ENCODE assay signal across 9 cellular contexts in the genomic region with DNA sequence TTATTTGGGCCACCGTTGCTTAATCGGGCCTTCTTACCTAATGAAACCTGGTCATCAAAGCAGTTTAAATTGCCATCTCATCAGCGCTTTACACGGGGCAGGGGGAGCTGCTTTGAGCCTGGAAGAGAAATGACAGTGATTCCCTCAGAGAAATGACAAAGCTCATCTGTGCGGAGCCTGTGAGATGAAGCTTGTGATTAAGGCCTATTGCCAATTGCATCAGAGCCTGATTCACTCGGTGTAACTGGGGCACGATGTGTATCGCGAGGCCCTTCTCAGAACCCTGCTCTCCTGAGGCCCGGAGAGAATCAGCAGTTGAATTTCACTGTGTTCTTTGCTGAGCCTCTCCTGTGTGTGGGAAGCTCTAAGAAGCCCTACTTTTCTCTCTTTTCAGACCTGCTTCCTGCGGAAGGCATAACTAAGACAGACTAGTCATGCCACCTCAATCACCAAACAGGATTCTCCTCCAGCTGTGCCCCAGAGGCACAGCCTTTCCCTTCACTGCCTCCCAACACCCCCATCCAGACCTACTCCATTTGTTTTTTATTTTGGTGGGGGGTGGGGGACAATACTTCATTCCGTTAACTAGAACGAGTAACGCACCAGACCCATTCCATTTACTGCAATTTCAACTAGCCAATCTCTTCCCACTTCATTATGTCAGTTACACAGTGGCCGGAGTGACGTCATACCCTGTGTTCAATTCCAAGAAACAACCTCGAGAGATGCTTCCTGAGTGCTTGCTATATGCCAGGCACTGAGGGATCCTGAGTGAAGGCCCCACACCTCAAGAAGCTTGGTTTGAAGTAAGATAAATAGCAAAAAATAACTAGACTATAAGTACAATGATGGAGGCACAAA. TPM values are rescaled to one million over a fixed set of nuclear protein-coding genes. Genes with fewer than 3 reads are reported as not detected.
A peak's percentile ranks its signal among the peaks of the same experiment; 100 is the strongest.
DNase-seq lines count a peak whose midpoint lies in the region; ATAC-seq, FAIRE-seq and TF ChIP-seq lines count a peak whose summit lies in the region.
"Had no signal": no experiment of that assay in that cellular context is flagged by ENCODE, and none has a peak within 500 bp of the region (broad histone marks: within the 10 kb centered on the region; RNA-seq: fewer than 3 reads in every experiment).

No MANE protein-coding gene starts in this region.

- WGBS in H1 (ENCODE audit: extremely low coverage in 1 of 2, insufficient coverage in 1 of 2, insufficient read length in 1 of 2, insufficient replicate concordance in 2 of 2, low coverage in 1 of 2, low lambda C conversion rate in 2 of 2, missing lambda C conversion rate in 1 of 2), 2 experiments, result 90% methylated on average over 17 of the region's 17 CpGs; no CpG with 5 or more reads in 1 of the 2 experiments

- H3K14ac ChIP-seq in H1 (ENCODE audit: insufficient read length), result no peak overlapping the region

- no peak overlapping the region for H3K23ac ChIP-seq in H1 (ENCODE audit: insufficient read length)

- no peak for TF ChIP-seq EP300 in H1 (IDR thresholded peaks at IDR 0.05; ENCODE audit: borderline replicate concordance in 1 of 2, low read depth in 2 of 2, low read length in 2 of 2)

- no peak overlapping the region for H2BK15ac ChIP-seq in H1 (ENCODE audit: low read length)

- CTCF ChIA-PET in H1 (lab: Charles Lee; ENCODE audit: partially characterized antibody), result interaction anchor here (1.2 to 1.4 kb wide), 2 partner anchors 60 to 61 kb away, joined by 3 read pairs; no protein-coding TSS in a partner anchor

- H4K8ac ChIP-seq in H1 (ENCODE audit: extremely low read depth, insufficient read depth, low read length), result no peak overlapping the region

- no peaks in the 10 kb centered on the region for H3K79me1 ChIP-seq in H1 (ENCODE audit: low read depth, low read length)

- peak; percentile 15 to 26 for DNase-seq in stimulated activated CD4-positive, alpha-beta T cell treated with anti-CD3 and anti-CD28 coated beads, Interleukin-15, amount 100 ng/mL, for 48 hours (ENCODE audit: low read depth in 2 of 2)
- DNase-seq in stimulated activated CD4-positive, alpha-beta T cell treated with anti-CD3 and anti-CD28 coated beads, Interleukin-12 subunit alpha, Interleukin-12 subunit beta, amount 100 ng/mL, for 4 hours, result no peak
- DNase-seq in H1 (ENCODE audit: low read depth in 1 of 2, low spot score in 2 of 2) (no peak), midbrain (lab: John Stamatoyannopoulos, UW) (peak; percentile 81), uterus (peak; percentile 69 to 77), hepatic stellate cell (ENCODE audit: low spot score) (no peak)
- DNase-seq in stimulated activated naive B cell treated with anti-CD40 and anti-IgM and Interleukin-4, amounts not matched to agents 10 μg/mL and 1 μg/mL and 100 μg/mL, for 72 hours, result no peak
- DNase-seq: CD8-positive, alpha-beta memory T cell had no signal

- H3K56ac ChIP-seq in H1 (replicated peaks; ENCODE audit: insufficient read length, low read depth, low read length), result no peak overlapping the region

- TF ChIP-seq CTCF in H1 (IDR thresholded peaks at IDR 0.05; ENCODE audit: control extremely low read depth in 1 of 3, insufficient read depth in 1 of 3, low read depth in 1 of 3, low read length in 3 of 3) (no peak), uterus (IDR thresholded peaks at IDR 0.05) (no peak)

- H3K9me3 Mint-ChIP-seq in stimulated activated naive B cell treated with anti-CD40 and anti-IgM and Interleukin-4, amounts not matched to agents 10 μg/mL and 1 μg/mL and 100 μg/mL, for 72 hours, result no peaks in the 10 kb centered on the region
- H3K9me3 Mint-ChIP-seq: CD8-positive, alpha-beta memory T cell had no signal

- TF ChIP-seq RAD21 in H1 (IDR thresholded peaks at IDR 0.05 in 1 of 2, conservative IDR thresholded peaks at IDR 0.05 in 1 of 2; ENCODE audit: low read depth in 2 of 2, low read length in 2 of 2), result no peak

- TF ChIP-seq POLR2A in H1 (IDR thresholded peaks at IDR 0.05; ENCODE audit: control extremely low read depth in 1 of 2, low read depth in 2 of 2, low read length in 2 of 2) (no peak), uterus (IDR thresholded peaks at IDR 0.05) (no peak)

- H3K27me3 Mint-ChIP-seq in stimulated activated naive B cell treated with anti-CD40 and anti-IgM and Interleukin-4, amounts not matched to agents 10 μg/mL and 1 μg/mL and 100 μg/mL, for 72 hours, result no peaks in the 10 kb centered on the region
- H3K27me3 Mint-ChIP-seq: CD8-positive, alpha-beta memory T cell had no signal

- no peak overlapping the region for H3K4me2 ChIP-seq in H1 (ENCODE audit: insufficient read depth in 1 of 2, low read depth in 2 of 2, low read length in 2 of 2)

- H3K27ac ChIP-seq in H1 (ENCODE audit: low read depth, low read length), result no peak overlapping the region
- H3K27ac ChIP-seq in uterus, result peak overlapping the region; percentile 60 to 70

- no peak overlapping the region for H3K4ac ChIP-seq in H1 (replicated peaks; ENCODE audit: insufficient read length, low read depth, low read length)

- FAIRE-seq in H1 (lab: Jason Lieb, UNC), result no peak

- no peak overlapping the region for H3K27ac Mint-ChIP-seq in stimulated activated naive B cell treated with anti-CD40 and anti-IgM and Interleukin-4, amounts not matched to agents 10 μg/mL and 1 μg/mL and 100 μg/mL, for 72 hours

- no peak overlapping the region for H4K5ac ChIP-seq in H1 (ENCODE audit: insufficient read length, low read depth, low read length)

- no peak overlapping the region; the same call in 1 of the 2 replicates for H2BK5ac ChIP-seq in H1 (ENCODE audit: low read depth, low read length)

- H3K4me1 ChIP-seq in H1 (replicated peaks in 1 of 4; ENCODE audit: control insufficient read depth in 3 of 4, insufficient read depth in 4 of 4, low read length in 3 of 4) (no peaks in the 10 kb centered on the region), uterus (no peaks in the 10 kb centered on the region)

- H3K36me3 ChIP-seq in H1 (ENCODE audit: control insufficient read depth in 2 of 4, insufficient read depth in 4 of 4, low read length in 3 of 4), result no peaks in the 10 kb centered on the region
- no peaks in the 10 kb centered on the region for H3K36me3 ChIP-seq in uterus

- H3K27me3 ChIP-seq in H1 (replicated peaks in 1 of 4; ENCODE audit: control insufficient read depth in 3 of 4, extremely low read depth in 1 of 4, insufficient read depth in 3 of 4, low read length in 3 of 4) (no peaks in the 10 kb centered on the region; a peak in 1 of 7 replicates), uterus (no peaks in the 10 kb centered on the region)

- intact Hi-C loops in uterus (cut with DNase I; ENCODE audit: low total_unique reads), result no loop called here

- H3K36me3 Mint-ChIP-seq in stimulated activated naive B cell treated with anti-CD40 and anti-IgM and Interleukin-4, amounts not matched to agents 10 μg/mL and 1 μg/mL and 100 μg/mL, for 72 hours, result no peaks in the 10 kb centered on the region
- H3K36me3 Mint-ChIP-seq: CD8-positive, alpha-beta memory T cell had no signal

- H2BK20ac ChIP-seq in H1 (ENCODE audit: low read length), result no peak overlapping the region

- H3K9me3 ChIP-seq in H1 (ENCODE audit: insufficient read depth in 2 of 2, low read depth in 1 of 2, low read length in 1 of 2) (no peaks in the 10 kb centered on the region), uterus (no peaks in the 10 kb centered on the region)

- POLR2A ChIA-PET in H1 (lab: Charles Lee; ENCODE audit: partially characterized antibody), result interaction anchor here (1.2 to 2.7 kb wide), 3 partner anchors 8 to 28 kb away, joined by 3 to 20 read pairs (median 8); partner anchors contain the start of gene SIAH1

- no peak overlapping the region for H2BK12ac ChIP-seq in H1 (ENCODE audit: low read depth, low read length)

- H3K9ac ChIP-seq in H1 (replicated peaks in 1 of 4; ENCODE audit: extremely low read depth in 1 of 4, low read depth in 3 of 4, low read length in 3 of 4), result no peak overlapping the region; a peak in 1 of 7 replicates

- no peaks in the 10 kb centered on the region for H3K23me2 ChIP-seq in H1 (ENCODE audit: low read depth, low read length)

- H3K4me3 Mint-ChIP-seq in stimulated activated naive B cell treated with anti-CD40 and anti-IgM and Interleukin-4, amounts not matched to agents 10 μg/mL and 1 μg/mL and 100 μg/mL, for 72 hours, result no peak overlapping the region
- H3K4me3 Mint-ChIP-seq: CD8-positive, alpha-beta memory T cell had no signal

- H3K18ac ChIP-seq in H1 (ENCODE audit: extremely low read depth, low read length), result no peak overlapping the region; the same call in 1 of the 2 replicates

- H4K91ac ChIP-seq in H1 (replicated peaks; ENCODE audit: insufficient read length, low read length), result no peak overlapping the region

- no peak overlapping the region for H2BK120ac ChIP-seq in H1 (replicated peaks; ENCODE audit: low read depth, low read length)

- peak overlapping the region; percentile 68; the same call in 1 of the 2 replicates for H2AFZ ChIP-seq in H1 (ENCODE audit: low read length)

- H3K79me2 ChIP-seq in H1 (ENCODE audit: control insufficient read depth in 1 of 2, insufficient read depth in 2 of 2, low read length in 2 of 2), result no peaks in the 10 kb centered on the region

- H3K4me3 ChIP-seq in H1 (ENCODE audit: extremely low read depth in 1 of 4, insufficient read depth in 2 of 4, low read depth in 3 of 4, low read length in 4 of 4), result no peak overlapping the region
- no peak overlapping the region for H3K4me3 ChIP-seq in uterus

- no peak for ATAC-seq in stimulated activated naive B cell treated with anti-CD40 and anti-IgM and Interleukin-4, amounts not matched to agents 10 μg/mL and 1 μg/mL and 100 μg/mL, for 72 hours (replicated peaks)
- no peak for ATAC-seq in HG02759 (IDR thresholded peaks at IDR 0.05; ENCODE audit: unreplicated experiment)

- no peaks in the 10 kb centered on the region for H4K20me1 ChIP-seq in H1 (replicated peaks in 1 of 2; ENCODE audit: control insufficient read depth in 1 of 2, insufficient read depth in 2 of 2, low read length in 2 of 2)

- no peak overlapping the region for H2AK5ac ChIP-seq in H1 (ENCODE audit: low read depth, low read length)

- H3K4me1 Mint-ChIP-seq in stimulated activated naive B cell treated with anti-CD40 and anti-IgM and Interleukin-4, amounts not matched to agents 10 μg/mL and 1 μg/mL and 100 μg/mL, for 72 hours, result no peaks in the 10 kb centered on the region
- H3K4me1 Mint-ChIP-seq: CD8-positive, alpha-beta memory T cell had no signal

TF ChIP-seq in H1, 55 proteins besides CTCF, POLR2A, EP300 and RAD21 (continues in another document):
- TF ChIP-seq BCL11A (IDR thresholded peaks at IDR 0.05; ENCODE audit: low read depth in 2 of 2, low read length in 2 of 2) (no peak), TAF1 (IDR thresholded peaks at IDR 0.05; ENCODE audit: low read depth, low read length) (no peak)

RNA-seq across cellular contexts. Expression of gene SIAH1, which starts 8.9 kb away (rescaled TPM):
- total RNA-seq in H1 (2021; fragmentation: NEBNext Ultra II Directional; extraction: Animal tissue kit (Norgen Biotek cat#: 25700)), result 33.3 and 33.9 TPM in 2 replicates
- polyA plus RNA-seq in H1 (2011; rRNA removed), result 19.5 and 21.3 TPM in 2 replicates
- 27.5 TPM for polyA plus RNA-seq in H1 (2011; cell fraction: cytosol; rRNA removed)
- polyA plus RNA-seq in H1 (2011; cell fraction: nucleus; rRNA removed), result 17.5 TPM
- 20.8 to 28.2 TPM (median 23.3 TPM) in 4 replicates for polyA plus RNA-seq in H1 (2012, experiment 1 of 2)
- 4.0 TPM for polyA plus RNA-seq in H1 (2012, experiment 2 of 2)
- 22.2 TPM for polyA plus RNA-seq in H1 (2013, experiment 1 of 2)
- 20.8 TPM for polyA plus RNA-seq in H1 (2013, experiment 2 of 2)
- polyA minus RNA-seq in H1 (2011; rRNA and poly(A)+ RNA removed), result 43.7 and 54.2 TPM in 2 replicates
- 35.7 TPM for polyA minus RNA-seq in H1 (2011; cell fraction: cytosol; rRNA and poly(A)+ RNA removed)
- 48.2 TPM for polyA minus RNA-seq in H1 (2011; cell fraction: nucleus; rRNA and poly(A)+ RNA removed)
- total RNA-seq in uterus, result 10 to 100 TPM; 28.2 to 79.4 (median 41.6) TPM

Comparison
In these comparisons a context has a peak if more than half of its experiments do, and no peak if none do; other contexts are left out.
1. DNase-seq: peak in stimulated activated CD4-positive, alpha-beta T cell treated with anti-CD3 and anti-CD28 coated beads, Interleukin-15, amount 100 ng/mL, for 48 hours (2 of 2), midbrain (single experiment) and uterus (2 of 2); none in stimulated activated CD4-positive, alpha-beta T cell treated with anti-CD3 and anti-CD28 coated beads, Interleukin-12 subunit alpha, Interleukin-12 subunit beta, amount 100 ng/mL, for 4 hours (single experiment), H1 (0 of 2), hepatic stellate cell (single experiment) and stimulated activated naive B cell treated with anti-CD40 and anti-IgM and Interleukin-4, amounts not matched to agents 10 μg/mL and 1 μg/mL and 100 μg/mL, for 72 hours (single experiment).